Comparison of ENCODE assay signal across 13 cellular contexts in genomic region chr1:11339346-11340247, GRCh38.
DNase-seq lines count a peak whose midpoint lies in the region; FAIRE-seq and TF ChIP-seq lines count a peak whose summit lies in the region.
"Had no signal": no experiment of that assay in that cellular context is flagged by ENCODE, and none has a peak within 500 bp of the region (broad histone marks: within the 10 kb centered on the region; RNA-seq: fewer than 3 reads in every experiment).

No MANE protein-coding gene starts in this region.

- H3K27ac ChIP-seq in H1 (ENCODE audit: low read depth, low read length), result no peak overlapping the region
- H3K27ac ChIP-seq: 22Rv1, neutrophil, upper lobe of left lung had no signal

- no peak overlapping the region for H3K27ac Mint-ChIP-seq in HFFc6

- no peak overlapping the region for H3K4ac ChIP-seq in H1 (replicated peaks; ENCODE audit: insufficient read length, low read depth, low read length)

- H3K56ac ChIP-seq in H1 (replicated peaks; ENCODE audit: insufficient read length, low read depth, low read length), result no peak overlapping the region

- no peaks in the 10 kb centered on the region for H3K23me2 ChIP-seq in H1 (ENCODE audit: low read depth, low read length)

- no peaks in the 10 kb centered on the region for H3K27me3 ChIP-seq in H1 (replicated peaks in 1 of 4; ENCODE audit: control insufficient read depth in 3 of 4, extremely low read depth in 1 of 4, insufficient read depth in 3 of 4, low read length in 3 of 4)
- H3K27me3 ChIP-seq: upper lobe of left lung had no signal

- peak overlapping the region; percentile 75; the same call in 1 of the 2 replicates for H2BK12ac ChIP-seq in H1 (ENCODE audit: low read depth, low read length)

- POLR2A ChIA-PET in H1 (lab: Charles Lee; ENCODE audit: partially characterized antibody), result interaction anchor here (0.6 to 1.5 kb wide), 5 partner anchors 13 to 569 kb away, joined by 3 to 5 read pairs (median 4); no protein-coding TSS in a partner anchor

- peak overlapping the region; percentile 32; the same call in 1 of the 2 replicates for H3K18ac ChIP-seq in H1 (ENCODE audit: extremely low read depth, low read length)

- H2AFZ ChIP-seq in H1 (ENCODE audit: low read length), result peak overlapping the region; percentile 72; the same call in 1 of the 2 replicates

- no peak for TF ChIP-seq EP300 in H1 (IDR thresholded peaks at IDR 0.05; ENCODE audit: borderline replicate concordance in 1 of 2, low read depth in 2 of 2, low read length in 2 of 2)

- peaks cover 0 to 2% of the 10 kb centered on the region in 2 experiments for H4K20me1 ChIP-seq in H1 (replicated peaks in 1 of 2; ENCODE audit: control insufficient read depth in 1 of 2, insufficient read depth in 2 of 2, low read length in 2 of 2)

- H3K23ac ChIP-seq in H1 (ENCODE audit: insufficient read length), result no peak overlapping the region

- no peak overlapping the region for H2BK120ac ChIP-seq in H1 (replicated peaks; ENCODE audit: low read depth, low read length)

- no peak for TF ChIP-seq POLR2A in H1 (IDR thresholded peaks at IDR 0.05; ENCODE audit: control extremely low read depth in 1 of 2, low read depth in 2 of 2, low read length in 2 of 2)

- H3K27me3 Mint-ChIP-seq in HFFc6 (ENCODE audit: insufficient read depth), result peaks cover 37% of the 10 kb centered on the region

- H3K4me2 ChIP-seq in H1 (ENCODE audit: insufficient read depth in 1 of 2, low read depth in 2 of 2, low read length in 2 of 2), result peak overlapping the region; percentile 6 to 10; a peak in 1 of 4 replicates

- H3K9me3 Mint-ChIP-seq in HFFc6, result no peaks in the 10 kb centered on the region

- no peaks in the 10 kb centered on the region for H3K79me1 ChIP-seq in H1 (ENCODE audit: low read depth, low read length)

- H3K79me2 ChIP-seq in H1 (ENCODE audit: control insufficient read depth in 1 of 2, insufficient read depth in 2 of 2, low read length in 2 of 2), result no peaks in the 10 kb centered on the region

- no peaks in the 10 kb centered on the region for H3K36me3 Mint-ChIP-seq in HFFc6 (ENCODE audit: low read depth)

- H3K4me1 Mint-ChIP-seq in HFFc6 (ENCODE audit: low read depth), result no peaks in the 10 kb centered on the region

- H3K4me3 ChIP-seq in H1 (ENCODE audit: extremely low read depth in 1 of 4, insufficient read depth in 2 of 4, low read depth in 3 of 4, low read length in 4 of 4), result no peak overlapping the region
- H3K4me3 ChIP-seq in skeletal muscle cell (ENCODE audit: low read depth, low read length), result no peak overlapping the region
- H3K4me3 ChIP-seq: upper lobe of left lung had no signal

- H3K14ac ChIP-seq in H1 (ENCODE audit: insufficient read length), result no peak overlapping the region

- TF ChIP-seq RAD21 in H1 (IDR thresholded peaks at IDR 0.05 in 1 of 2, conservative IDR thresholded peaks at IDR 0.05 in 1 of 2; ENCODE audit: low read depth in 2 of 2, low read length in 2 of 2), result no peak

- no peak for FAIRE-seq in H1 (lab: Jason Lieb, UNC)

- H3K4me3 Mint-ChIP-seq in HFFc6, result no peak overlapping the region

- DNase-seq in NCI-H1436 (lab: John Stamatoyannopoulos, UW) (peak; percentile 54), NCI-H1436 treated with DMSO at 0.1 percent for 48 hours (lab: John Stamatoyannopoulos, UW) (no peak), NCI-H2227 (lab: John Stamatoyannopoulos, UW; ENCODE audit: unreplicated experiment) (peak; percentile 71), H1 (ENCODE audit: low read depth in 1 of 2, low spot score in 2 of 2) (no peak), skeletal muscle cell (ENCODE audit: low read depth) (peak; percentile 5), HFFc6 (no peak), MV-4-11 (lab: John Stamatoyannopoulos, UW) (no peak)
- no peak for DNase-seq in activated CD4-positive, alpha-beta T cell treated with anti-CD3 and anti-CD28 coated beads for 4 hours
- DNase-seq: Kasumi-1, T-helper 1 cell, upper lobe of left lung had no signal

- H4K91ac ChIP-seq in H1 (replicated peaks; ENCODE audit: insufficient read length, low read length), result peak overlapping the region; percentile 80

- 0 out of 2 replicates have a peak overlapping the region, but pooled peaks have one; percentile 49 for H2BK5ac ChIP-seq in H1 (ENCODE audit: low read depth, low read length)

- H3K9ac ChIP-seq in H1 (replicated peaks in 1 of 4; ENCODE audit: extremely low read depth in 1 of 4, low read depth in 3 of 4, low read length in 3 of 4), result no peak overlapping the region; a peak in 1 of 7 replicates

- CTCF ChIA-PET in H1 (lab: Charles Lee; ENCODE audit: partially characterized antibody), result interaction anchor here (0.7 to 3.8 kb wide), 16 partner anchors 9 to 306 kb away, joined by 3 to 18 read pairs (median 4); no protein-coding TSS in a partner anchor

- H2AK5ac ChIP-seq in H1 (ENCODE audit: low read depth, low read length), result no peak overlapping the region

- 69% methylated on average over 24 of the region's 24 CpGs; no CpG with 5 or more reads in 1 of the 2 experiments for WGBS in H1 (ENCODE audit: extremely low coverage in 1 of 2, insufficient coverage in 1 of 2, insufficient read length in 1 of 2, insufficient replicate concordance in 2 of 2, low coverage in 1 of 2, low lambda C conversion rate in 2 of 2, missing lambda C conversion rate in 1 of 2), 2 experiments

- peak overlapping the region; percentile 32; the same call in 1 of the 2 replicates for H2BK15ac ChIP-seq in H1 (ENCODE audit: low read length)

- H3K9me3 ChIP-seq in H1 (ENCODE audit: insufficient read depth in 2 of 2, low read depth in 1 of 2, low read length in 1 of 2), result no peaks in the 10 kb centered on the region
- H3K9me3 ChIP-seq: neutrophil, upper lobe of left lung had no signal

- H4K5ac ChIP-seq in H1 (ENCODE audit: insufficient read length, low read depth, low read length), result no peak overlapping the region

- peak overlapping the region; percentile 36; the same call in 1 of the 2 replicates for H2BK20ac ChIP-seq in H1 (ENCODE audit: low read length)

- TF ChIP-seq CTCF in H1 (IDR thresholded peaks at IDR 0.05; ENCODE audit: control extremely low read depth in 1 of 3, insufficient read depth in 1 of 3, low read depth in 1 of 3, low read length in 3 of 3) (no peak), HFFc6 (IDR thresholded peaks at IDR 0.05) (no peak)

- peak overlapping the region; percentile 23; the same call in 1 of the 2 replicates for H4K8ac ChIP-seq in H1 (ENCODE audit: extremely low read depth, insufficient read depth, low read length)

- H3K4me1 ChIP-seq in H1 (replicated peaks in 1 of 4; ENCODE audit: control insufficient read depth in 3 of 4, insufficient read depth in 4 of 4, low read length in 3 of 4), result peaks cover 0 to 12% (median 7%) of the 10 kb centered on the region in 4 experiments; a peak in 5 of 7 replicates

- no peaks in the 10 kb centered on the region for H3K36me3 ChIP-seq in H1 (ENCODE audit: control insufficient read depth in 2 of 4, insufficient read depth in 4 of 4, low read length in 3 of 4)
- H3K36me3 ChIP-seq: neutrophil, upper lobe of left lung had no signal

TF ChIP-seq in H1, 55 proteins besides CTCF, POLR2A, EP300 and RAD21:
- TF ChIP-seq MAX (IDR thresholded peaks at IDR 0.05) (peak; percentile 56), SAP30 (IDR thresholded peaks at IDR 0.05; ENCODE audit: insufficient read depth, insufficient replicate concordance, low read length) (no peak), SP2 (IDR thresholded peaks at IDR 0.05; ENCODE audit: low read length) (no peak), CEBPB (IDR thresholded peaks at IDR 0.05; ENCODE audit: low read depth, low read length) (no peak), TCF12 (IDR thresholded peaks at IDR 0.05; ENCODE audit: low read depth, low read length) (no peak)

Comparison
In these comparisons a context has a peak if more than half of its experiments do, and no peak if none do; other contexts are left out.
1. DNase-seq: peak in NCI-H1436 (single experiment), NCI-H2227 (single experiment) and skeletal muscle cell (single experiment); none in NCI-H1436 treated with DMSO at 0.1 percent for 48 hours (single experiment), H1 (0 of 2), HFFc6 (single experiment), activated CD4-positive, alpha-beta T cell treated with anti-CD3 and anti-CD28 coated beads for 4 hours (0 of 2) and MV-4-11 (single experiment).